Comparison of ENCODE assay signal across 1 cellular context in the genomic region with DNA sequence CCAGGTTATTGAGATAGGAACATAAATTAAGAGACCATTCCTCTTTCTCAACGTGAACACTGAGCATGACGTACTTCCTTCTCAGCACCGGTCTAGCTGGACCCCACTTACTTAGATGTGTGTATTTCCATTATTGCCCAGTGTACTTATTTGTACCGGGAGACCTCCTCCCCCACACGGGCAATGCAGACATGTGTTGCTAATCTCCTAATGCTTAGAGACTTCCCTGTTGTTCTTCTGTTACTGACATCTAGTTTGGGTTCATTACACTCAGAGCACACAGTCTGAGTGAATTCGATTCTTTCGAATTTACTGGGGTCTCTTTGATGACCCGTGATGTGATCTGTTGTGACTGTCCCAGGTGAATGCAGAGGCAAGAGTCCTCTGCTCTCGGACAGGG.
TF ChIP-seq lines count a peak whose summit lies in the region.

No MANE protein-coding gene starts in this region.

TF ChIP-seq in K562, 482 proteins besides CTCF, POLR2A, EP300 and RAD21:
- TF ChIP-seq MXI1 (IDR thresholded peaks at IDR 0.05; ENCODE audit: low read depth, low read length), result no peak
- TF ChIP-seq, protein P1, sequence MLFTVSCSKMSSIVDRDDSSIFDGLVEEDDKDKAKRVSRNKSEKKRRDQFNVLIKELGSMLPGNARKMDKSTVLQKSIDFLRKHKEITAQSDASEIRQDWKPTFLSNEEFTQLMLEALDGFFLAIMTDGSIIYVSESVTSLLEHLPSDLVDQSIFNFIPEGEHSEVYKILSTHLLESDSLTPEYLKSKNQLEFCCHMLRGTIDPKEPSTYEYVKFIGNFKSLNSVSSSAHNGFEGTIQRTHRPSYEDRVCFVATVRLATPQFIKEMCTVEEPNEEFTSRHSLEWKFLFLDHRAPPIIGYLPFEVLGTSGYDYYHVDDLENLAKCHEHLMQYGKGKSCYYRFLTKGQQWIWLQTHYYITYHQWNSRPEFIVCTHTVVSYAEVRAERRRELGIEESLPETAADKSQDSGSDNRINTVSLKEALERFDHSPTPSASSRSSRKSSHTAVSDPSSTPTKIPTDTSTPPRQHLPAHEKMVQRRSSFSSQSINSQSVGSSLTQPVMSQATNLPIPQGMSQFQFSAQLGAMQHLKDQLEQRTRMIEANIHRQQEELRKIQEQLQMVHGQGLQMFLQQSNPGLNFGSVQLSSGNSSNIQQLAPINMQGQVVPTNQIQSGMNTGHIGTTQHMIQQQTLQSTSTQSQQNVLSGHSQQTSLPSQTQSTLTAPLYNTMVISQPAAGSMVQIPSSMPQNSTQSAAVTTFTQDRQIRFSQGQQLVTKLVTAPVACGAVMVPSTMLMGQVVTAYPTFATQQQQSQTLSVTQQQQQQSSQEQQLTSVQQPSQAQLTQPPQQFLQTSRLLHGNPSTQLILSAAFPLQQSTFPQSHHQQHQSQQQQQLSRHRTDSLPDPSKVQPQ (CRISPR knock-in tag; IDR thresholded peaks at IDR 0.05; ENCODE audit: borderline replicate concordance), result no peak
- no peak for TF ChIP-seq ZBTB8A (IDR thresholded peaks at IDR 0.05; ENCODE audit: partially characterized antibody)
- no peak for TF ChIP-seq ZNF75A (CRISPR knock-in tag; IDR thresholded peaks at IDR 0.05)
- no peak for TF ChIP-seq SIRT6 (IDR thresholded peaks at IDR 0.05; ENCODE audit: low read depth, low read length)
TF ChIP-seq in K562: peak in this region for 0.
